In the genomic region with DNA sequence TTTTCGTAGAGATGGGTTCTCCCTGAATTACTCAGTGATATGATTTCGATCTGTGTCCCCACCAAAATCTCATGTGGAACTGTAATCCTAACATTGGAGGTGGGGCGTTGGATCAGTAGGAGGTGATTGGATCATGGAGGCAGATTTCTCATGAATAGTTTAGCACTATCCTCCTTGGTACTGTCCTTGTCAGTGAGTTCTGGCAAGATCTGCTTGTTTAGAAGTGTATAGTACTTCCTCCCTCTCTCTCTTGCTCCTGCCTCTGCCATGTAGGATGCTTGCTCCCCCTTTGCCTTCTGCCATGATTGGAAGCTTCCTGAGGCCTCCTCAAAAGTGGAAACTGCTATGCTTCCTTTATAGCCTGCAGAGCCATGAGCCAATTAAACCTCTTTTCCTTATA, we compare ENCODE assay signal across 25 cellular contexts.
"Had no signal": no experiment of that assay in that cellular context is flagged by ENCODE, and none has a peak within 500 bp of the region (broad histone marks: within the 10 kb centered on the region; RNA-seq: fewer than 3 reads in every experiment).

No MANE protein-coding gene starts in this region.

- H3K36me3 ChIP-seq: left lung had no signal

- FAIRE-seq: endothelial cell of umbilical vein, frontal cortex, islet of Langerhans, keratinocyte had no signal

- H3K9me3 ChIP-seq: esophagus muscularis mucosa, gastroesophageal sphincter, heart right ventricle, left lung, lower lobe of right lung, mucosa of descending colon had no signal

- H3K9me3 Mint-ChIP-seq: mesothelial cell of epicardium; naive B cell; naive thymus-derived CD8-positive, alpha-beta T cell had no signal

- H3K27ac Mint-ChIP-seq: mesothelial cell of epicardium had no signal

- H3K4me3 Mint-ChIP-seq: mesothelial cell of epicardium; naive thymus-derived CD8-positive, alpha-beta T cell had no signal

- H3K4me1 ChIP-seq: esophagus muscularis mucosa, foreskin keratinocyte, gastroesophageal sphincter, heart right ventricle, left lung, lower lobe of right lung had no signal

- H3K27me3 ChIP-seq: dorsolateral prefrontal cortex, esophagus muscularis mucosa, foreskin keratinocyte, gastroesophageal sphincter, heart right ventricle, left lung had no signal

- H3K4me3 ChIP-seq: coronary artery, dorsolateral prefrontal cortex, esophagus muscularis mucosa, gastroesophageal sphincter, heart right ventricle, left lung, lower lobe of right lung, mucosa of descending colon had no signal

- ATAC-seq: foreskin keratinocyte; gastroesophageal sphincter; heart right ventricle; left cardiac atrium; left lung; left ventricle myocardium superior; lower lobe of right lung; mucosa of descending colon; naive thymus-derived CD8-positive, alpha-beta T cell had no signal

- DNase-seq: dermis blood vessel endothelial cell; dorsolateral prefrontal cortex; effector CD4-positive, alpha-beta T cell; effector memory CD4-positive, alpha-beta T cell; foreskin keratinocyte; glutamatergic neuron; head of caudate nucleus; heart right ventricle; hippocampal formation; left cardiac atrium; left lung; left ventricle myocardium superior; lower lobe of right lung; mesenchymal stem cell; mucosa of descending colon; naive B cell; naive thymus-derived CD8-positive, alpha-beta T cell had no signal

- H3K27ac ChIP-seq: coronary artery, dorsolateral prefrontal cortex, esophagus muscularis mucosa, foreskin keratinocyte, gastroesophageal sphincter, heart right ventricle, left lung, lower lobe of right lung had no signal

- H3K27me3 Mint-ChIP-seq: naive B cell; naive thymus-derived CD8-positive, alpha-beta T cell had no signal

- H3K36me3 Mint-ChIP-seq: naive B cell had no signal
